Comparison of ENCODE assay signal across 1 cellular context in genomic region chr12:96314723-96315122, GRCh38.
TF ChIP-seq lines count a peak whose summit lies in the region.

No MANE protein-coding gene starts in this region.

TF ChIP-seq in K562, 482 proteins besides CTCF, POLR2A, EP300 and RAD21 (continued from another document):
- TF ChIP-seq VEZF1 (CRISPR knock-in tag; IDR thresholded peaks at IDR 0.05): peak; percentile 14; the same call in 1 of the 2 replicates
- TF ChIP-seq L3MBTL2 (IDR thresholded peaks at IDR 0.05): no peak
- TF ChIP-seq KDM4B (IDR thresholded peaks at IDR 0.05; ENCODE audit: borderline replicate concordance in 2 of 2, low read depth in 1 of 2): no peak
- TF ChIP-seq PBX2 (CRISPR knock-in tag; IDR thresholded peaks at IDR 0.05; ENCODE audit: low read depth): no peak
- TF ChIP-seq PBX2 (tag; conservative IDR thresholded peaks at IDR 0.05; ENCODE audit: low read depth): peak; percentile 52
- TF ChIP-seq ZBTB9 (CRISPR knock-in tag; IDR thresholded peaks at IDR 0.05): no peak
- TF ChIP-seq MEIS2 (IDR thresholded peaks at IDR 0.05; ENCODE audit: partially characterized antibody): peak; percentile 67
- no peak for TF ChIP-seq MAFF (IDR thresholded peaks at IDR 0.05; ENCODE audit: low read length)
- no peak for TF ChIP-seq NR2C1 (IDR thresholded peaks at IDR 0.05)
- TF ChIP-seq NR2C1 (tag; IDR thresholded peaks at IDR 0.05): no peak
- no peak for TF ChIP-seq FOS (IDR thresholded peaks at IDR 0.05; ENCODE audit: extremely low read depth, insufficient read length)
- no peak for TF ChIP-seq ZNF146 (CRISPR knock-in tag; IDR thresholded peaks at IDR 0.05; ENCODE audit: unreplicated experiment)
